Comparison of ENCODE assay signal across 1 cellular context in the genomic region with DNA sequence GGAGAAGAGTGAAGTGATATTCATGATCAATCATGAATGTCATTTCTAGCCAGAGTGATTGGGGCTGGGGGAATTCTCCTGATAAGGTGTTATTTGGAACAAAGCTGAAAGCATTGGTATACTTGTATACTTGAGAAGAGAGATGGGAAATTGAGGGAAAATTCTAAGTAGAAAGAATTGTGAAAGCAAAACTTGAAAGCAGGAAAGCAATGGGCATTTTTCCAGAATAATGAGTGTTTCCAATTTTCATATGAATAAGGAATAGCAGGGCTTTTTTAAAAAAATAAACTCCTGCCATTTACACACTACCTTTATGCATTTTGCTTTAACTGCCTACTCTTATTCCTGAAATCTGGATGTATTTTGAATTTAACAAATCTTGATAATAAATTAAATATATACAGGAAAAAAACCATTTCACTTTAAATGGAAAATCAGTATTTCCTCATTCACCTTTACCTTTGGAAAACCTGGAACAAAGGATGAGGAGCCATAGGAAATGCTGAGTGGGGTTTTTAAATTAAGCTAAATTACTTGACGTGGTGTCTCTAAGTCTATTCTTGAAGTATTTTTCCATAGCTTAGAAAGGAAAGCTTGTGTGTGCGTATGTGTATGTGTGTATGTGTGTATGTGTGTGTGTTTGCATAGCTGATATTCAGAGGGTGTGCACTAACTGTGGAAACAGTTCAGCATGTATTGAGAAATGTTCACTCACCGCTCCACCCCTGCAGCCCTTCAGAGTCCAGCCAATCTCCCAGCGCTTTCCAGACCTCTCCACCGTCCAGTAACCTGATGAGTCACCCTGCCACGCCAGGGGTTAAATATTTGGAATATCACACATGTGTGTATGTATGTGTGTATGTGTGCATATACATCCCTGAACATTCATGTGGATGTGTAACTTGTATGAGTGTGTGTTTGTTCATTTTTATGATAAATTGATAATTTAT.
TF ChIP-seq lines count a peak whose summit lies in the region.

No MANE protein-coding gene starts in this region.

TF ChIP-seq in neural cell, 6 proteins besides CTCF, POLR2A, EP300 and RAD21:
- TF ChIP-seq, protein P1, sequence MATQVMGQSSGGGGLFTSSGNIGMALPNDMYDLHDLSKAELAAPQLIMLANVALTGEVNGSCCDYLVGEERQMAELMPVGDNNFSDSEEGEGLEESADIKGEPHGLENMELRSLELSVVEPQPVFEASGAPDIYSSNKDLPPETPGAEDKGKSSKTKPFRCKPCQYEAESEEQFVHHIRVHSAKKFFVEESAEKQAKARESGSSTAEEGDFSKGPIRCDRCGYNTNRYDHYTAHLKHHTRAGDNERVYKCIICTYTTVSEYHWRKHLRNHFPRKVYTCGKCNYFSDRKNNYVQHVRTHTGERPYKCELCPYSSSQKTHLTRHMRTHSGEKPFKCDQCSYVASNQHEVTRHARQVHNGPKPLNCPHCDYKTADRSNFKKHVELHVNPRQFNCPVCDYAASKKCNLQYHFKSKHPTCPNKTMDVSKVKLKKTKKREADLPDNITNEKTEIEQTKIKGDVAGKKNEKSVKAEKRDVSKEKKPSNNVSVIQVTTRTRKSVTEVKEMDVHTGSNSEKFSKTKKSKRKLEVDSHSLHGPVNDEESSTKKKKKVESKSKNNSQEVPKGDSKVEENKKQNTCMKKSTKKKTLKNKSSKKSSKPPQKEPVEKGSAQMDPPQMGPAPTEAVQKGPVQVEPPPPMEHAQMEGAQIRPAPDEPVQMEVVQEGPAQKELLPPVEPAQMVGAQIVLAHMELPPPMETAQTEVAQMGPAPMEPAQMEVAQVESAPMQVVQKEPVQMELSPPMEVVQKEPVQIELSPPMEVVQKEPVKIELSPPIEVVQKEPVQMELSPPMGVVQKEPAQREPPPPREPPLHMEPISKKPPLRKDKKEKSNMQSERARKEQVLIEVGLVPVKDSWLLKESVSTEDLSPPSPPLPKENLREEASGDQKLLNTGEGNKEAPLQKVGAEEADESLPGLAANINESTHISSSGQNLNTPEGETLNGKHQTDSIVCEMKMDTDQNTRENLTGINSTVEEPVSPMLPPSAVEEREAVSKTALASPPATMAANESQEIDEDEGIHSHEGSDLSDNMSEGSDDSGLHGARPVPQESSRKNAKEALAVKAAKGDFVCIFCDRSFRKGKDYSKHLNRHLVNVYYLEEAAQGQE (IDR thresholded peaks at IDR 0.05; ENCODE audit: borderline replicate concordance), result peak; percentile 73
- TF ChIP-seq MXI1 (conservative IDR thresholded peaks at IDR 0.05; ENCODE audit: poor library complexity, severe bottlenecking) (no peak), EZH2 (IDR thresholded peaks at IDR 0.05; ENCODE audit: borderline replicate concordance, insufficient read depth, low read length, poor library complexity, severe bottlenecking) (no peak), TAF1 (IDR thresholded peaks at IDR 0.05; ENCODE audit: low read depth) (no peak), POLR2AphosphoS5 (IDR thresholded peaks at IDR 0.05) (peak; percentile 15)
